ENCODE assay signal across 8 cellular contexts in the genomic region with DNA sequence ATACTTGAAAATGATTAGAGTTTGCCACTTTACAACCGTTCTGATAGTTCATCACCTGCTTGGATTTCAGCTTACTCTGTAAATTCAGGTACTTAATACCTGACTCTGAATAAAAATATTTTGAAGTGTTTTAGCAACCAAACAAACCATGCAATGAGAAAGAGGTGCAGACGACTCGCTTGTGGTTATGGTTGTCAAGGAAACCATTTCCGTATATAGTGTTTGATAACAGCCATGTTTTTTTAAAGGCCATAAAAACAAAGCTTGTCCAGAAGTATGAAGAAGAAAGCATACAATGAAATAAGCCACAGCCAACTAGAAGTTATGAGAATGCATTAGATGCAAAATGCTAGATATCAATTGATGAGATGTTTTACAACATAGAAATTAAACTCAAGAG.
DNase-seq lines count a peak whose midpoint lies in the region; ATAC-seq and TF ChIP-seq lines count a peak whose summit lies in the region.

No MANE protein-coding gene starts in this region.

- no peaks in the 10 kb centered on the region for H3K9me3 ChIP-seq in CD4-positive, alpha-beta memory T cell (ENCODE audit: control insufficient read depth in 1 of 2, low read length in 2 of 2)
- no peaks in the 10 kb centered on the region for H3K9me3 ChIP-seq in suprapubic skin

- peak overlapping the region; percentile 94 to 100 (median 99) for H3K27ac Mint-ChIP-seq in CD4-positive, alpha-beta memory T cell
- peak overlapping the region; percentile 82 for H3K27ac Mint-ChIP-seq in activated CD4-positive, alpha-beta T cell treated with anti-CD3 and anti-CD28 coated beads, Interleukin-2, amount 10 ng/mL, durations not matched to agents 24 days and 14 days
- H3K27ac Mint-ChIP-seq in type B pancreatic cell, result no peak overlapping the region

- ATAC-seq in GM19467 (IDR thresholded peaks at IDR 0.05; ENCODE audit: unreplicated experiment), result peak; percentile 48

- no peak for TF ChIP-seq POLR2A in suprapubic skin (IDR thresholded peaks at IDR 0.05)

- peak; percentile 85 to 94 (median 91) for DNase-seq in CD4-positive, alpha-beta memory T cell
- DNase-seq in NCI-H187 treated with DMSO at 0.1 percent for 48 hours (lab: John Stamatoyannopoulos, UW), result peak; percentile 62
- DNase-seq in activated CD4-positive, alpha-beta T cell treated with anti-CD3 and anti-CD28 coated beads, Interleukin-2, amount 10 ng/mL, durations not matched to agents 24 days and 14 days, result peak; percentile 89
- peak; percentile 67 for DNase-seq in iris pigment epithelial cell (ENCODE audit: low read depth)
- no peak for DNase-seq in islet precursor cell
- DNase-seq in type B pancreatic cell (ENCODE audit: extremely low spot score, unreplicated experiment), result no peak
- no peak for DNase-seq in suprapubic skin (ENCODE audit: low spot score in 2 of 2)

- POLR2A ChIA-PET in CD4-positive, alpha-beta memory T cell (lab: Charles Lee; ENCODE audit: partially characterized antibody), result interaction anchor here (0.6 to 6.1 kb wide), 33 partner anchors 8 to 808 kb away, joined by 3 to 149 read pairs (median 5); a partner anchor contains a TSS

- peaks cover 2 to 6% of the 10 kb centered on the region in 2 donors for H3K36me3 Mint-ChIP-seq in CD4-positive, alpha-beta memory T cell
- H3K36me3 Mint-ChIP-seq in activated CD4-positive, alpha-beta T cell treated with anti-CD3 and anti-CD28 coated beads, Interleukin-2, amount 10 ng/mL, durations not matched to agents 24 days and 14 days (ENCODE audit: low read depth), result no peaks in the 10 kb centered on the region
- no peaks in the 10 kb centered on the region for H3K36me3 Mint-ChIP-seq in type B pancreatic cell

- peaks cover 81% of the 10 kb centered on the region for H3K4me1 ChIP-seq in CD4-positive, alpha-beta memory T cell (ENCODE audit: insufficient read depth, low read length)
- peaks cover 7% of the 10 kb centered on the region for H3K4me1 ChIP-seq in suprapubic skin

- H3K27me3 ChIP-seq in CD4-positive, alpha-beta memory T cell (ENCODE audit: insufficient read depth, low read length), result no peaks in the 10 kb centered on the region
- no peaks in the 10 kb centered on the region for H3K27me3 ChIP-seq in suprapubic skin

- H3K4me1 Mint-ChIP-seq in CD4-positive, alpha-beta memory T cell, result peaks cover 62 to 91% (median 75%) of the 10 kb centered on the region in 4 donors
- H3K4me1 Mint-ChIP-seq in activated CD4-positive, alpha-beta T cell treated with anti-CD3 and anti-CD28 coated beads, Interleukin-2, amount 10 ng/mL, durations not matched to agents 24 days and 14 days, result peaks cover 43% of the 10 kb centered on the region
- no peaks in the 10 kb centered on the region for H3K4me1 Mint-ChIP-seq in type B pancreatic cell (ENCODE audit: unreplicated experiment)

- H3K27me3 Mint-ChIP-seq in CD4-positive, alpha-beta memory T cell, result no peaks in the 10 kb centered on the region
- H3K27me3 Mint-ChIP-seq in activated CD4-positive, alpha-beta T cell treated with anti-CD3 and anti-CD28 coated beads, Interleukin-2, amount 10 ng/mL, durations not matched to agents 24 days and 14 days, result no peaks in the 10 kb centered on the region
- H3K27me3 Mint-ChIP-seq in type B pancreatic cell, result no peaks in the 10 kb centered on the region

- no peak for TF ChIP-seq EP300 in suprapubic skin (IDR thresholded peaks at IDR 0.05)

- peak overlapping the region in 1 of 2 donors; percentile 21 for H3K4me3 ChIP-seq in CD4-positive, alpha-beta memory T cell (ENCODE audit: low read length in 2 of 2)
- H3K4me3 ChIP-seq in suprapubic skin, result no peak overlapping the region

- no peak for TF ChIP-seq CTCF in type B pancreatic cell (conservative IDR thresholded peaks at IDR 0.05)
- no peak for TF ChIP-seq CTCF in suprapubic skin (IDR thresholded peaks at IDR 0.05)

- intact Hi-C loops in CD4-positive, alpha-beta memory T cell (cut with micrococcal nuclease), result loop anchor here (1.0 to 2.0 kb wide), 4 partner anchors 29 to 410 kb away; a partner anchor contains a TSS
- intact Hi-C loops in activated CD4-positive, alpha-beta T cell treated with anti-CD3 and anti-CD28 coated beads, Interleukin-2, amount 10 ng/mL, durations not matched to agents 24 days and 14 days (cut with micrococcal nuclease), result loop anchor here (5.0 to 10.0 kb wide), 3 partner anchors 105 to 812 kb away; a partner anchor contains a TSS

- H3K36me3 ChIP-seq in CD4-positive, alpha-beta memory T cell (ENCODE audit: insufficient read depth, low read length), result no peaks in the 10 kb centered on the region
- H3K36me3 ChIP-seq in suprapubic skin, result no peaks in the 10 kb centered on the region

- H3K27ac ChIP-seq in CD4-positive, alpha-beta memory T cell (ENCODE audit: low read depth, low read length), result peak overlapping the region; percentile 80
- no peak overlapping the region for H3K27ac ChIP-seq in suprapubic skin

- CTCF ChIA-PET in CD4-positive, alpha-beta memory T cell (lab: Charles Lee; ENCODE audit: partially characterized antibody), result interaction anchor here (1.1 to 3.6 kb wide), 13 partner anchors 13 to 284 kb away, joined by 3 to 50 read pairs (median 5); a partner anchor contains a TSS

- H3K4me3 Mint-ChIP-seq in CD4-positive, alpha-beta memory T cell, result peak overlapping the region; percentile 26 to 87 (median 75)
- peak overlapping the region; percentile 64 for H3K4me3 Mint-ChIP-seq in activated CD4-positive, alpha-beta T cell treated with anti-CD3 and anti-CD28 coated beads, Interleukin-2, amount 10 ng/mL, durations not matched to agents 24 days and 14 days
- H3K4me3 Mint-ChIP-seq in type B pancreatic cell, result no peak overlapping the region

- 37% methylated on average over 4 of the region's 4 CpGs for WGBS in suprapubic skin

- peaks cover 0 to 2% (median 0%) of the 10 kb centered on the region in 8 donors for H3K9me3 Mint-ChIP-seq in CD4-positive, alpha-beta memory T cell
- peaks cover 16% of the 10 kb centered on the region for H3K9me3 Mint-ChIP-seq in activated CD4-positive, alpha-beta T cell treated with anti-CD3 and anti-CD28 coated beads, Interleukin-2, amount 10 ng/mL, durations not matched to agents 24 days and 14 days
- no peaks in the 10 kb centered on the region for H3K9me3 Mint-ChIP-seq in type B pancreatic cell

Comparison
In these comparisons a context has a peak if more than half of its experiments do, and no peak if none do; other contexts are left out.
1. DNase-seq: peak in CD4-positive, alpha-beta memory T cell (5 of 5), NCI-H187 treated with DMSO at 0.1 percent for 48 hours (single experiment), activated CD4-positive, alpha-beta T cell treated with anti-CD3 and anti-CD28 coated beads, Interleukin-2, amount 10 ng/mL, durations not matched to agents 24 days and 14 days (single experiment) and iris pigment epithelial cell (single experiment); none in islet precursor cell (single experiment), type B pancreatic cell (single experiment) and suprapubic skin (0 of 2).